In genomic region chr16:2095315-2095853, GRCh38 we compare ENCODE assay signal across 21 cellular contexts. TPM values are rescaled to one million over a fixed set of nuclear protein-coding genes. Genes with fewer than 3 reads are reported as not detected.
A peak's percentile ranks its signal among the peaks of the same experiment; 100 is the strongest.
DNase-seq lines count a peak whose midpoint lies in the region; FAIRE-seq and TF ChIP-seq lines count a peak whose summit lies in the region.
"Had no signal": no experiment of that assay in that cellular context is flagged by ENCODE, and none has a peak within 500 bp of the region (broad histone marks: within the 10 kb centered on the region; RNA-seq: fewer than 3 reads in every experiment).

No MANE protein-coding gene starts in this region.

- H3K27me3 Mint-ChIP-seq in activated naive CD8-positive, alpha-beta T cell treated with anti-CD3 and anti-CD28 coated beads for 36 hours, result no peaks in the 10 kb centered on the region
- H3K27me3 Mint-ChIP-seq: activated naive CD8-positive, alpha-beta T cell; CD4-positive, alpha-beta T cell had no signal

- H3K9me3 ChIP-seq in esophagus squamous epithelium (no peaks in the 10 kb centered on the region), small intestine (ENCODE audit: control insufficient read depth, low read depth) (no peaks in the 10 kb centered on the region)
- H3K9me3 ChIP-seq: left ventricle myocardium inferior, mucosa of descending colon, uterus had no signal

- DNase-seq in AG08396 (ENCODE audit: low spot score), result peak; percentile 90
- peak; percentile 74 for DNase-seq in M059J (ENCODE audit: low read depth)
- DNase-seq in astrocyte of the hippocampus (ENCODE audit: low read depth, low spot score), result peak; percentile 80
- DNase-seq in myocyte (ENCODE audit: low read depth), result peak; percentile 36
- no peak for DNase-seq in activated naive CD8-positive, alpha-beta T cell treated with anti-CD3 and anti-CD28 coated beads for 36 hours
- no peak for DNase-seq in DMS153 treated with DMSO at 0.1 percent for 48 hours (lab: John Stamatoyannopoulos, UW; ENCODE audit: unreplicated experiment)
- no peak for DNase-seq in esophagus squamous epithelium (lab: John Stamatoyannopoulos, UW)
- DNase-seq in small intestine, result no peak
- DNase-seq: activated CD4-positive, CD25-positive, alpha-beta regulatory T cell treated with anti-CD3 and anti-CD28 coated beads, Interleukin-2, amount 50 U/mL, for 72 hours; CD4-positive, alpha-beta T cell; DMS153; Kasumi-1; left ventricle myocardium inferior; mucosa of descending colon; NCI-H1105 treated with DMSO at 0.1 percent for 48 hours; NCI-H524; stimulated activated CD4-positive, alpha-beta T cell treated with anti-CD3 and anti-CD28 coated beads, Interleukin-4, amount 100 ng/mL, for 4 hours; uterus had no signal

- H3K4me1 ChIP-seq in esophagus squamous epithelium (peaks cover 3 to 32% (median 13%) of the 10 kb centered on the region in 3 donors), small intestine (ENCODE audit: control insufficient read depth in 2 of 2, insufficient read depth in 1 of 2, low read depth in 1 of 2, low read length in 1 of 2) (no peaks in the 10 kb centered on the region)
- H3K4me1 ChIP-seq: uterus had no signal

- no peaks in the 10 kb centered on the region for H3K9me3 Mint-ChIP-seq in activated naive CD8-positive, alpha-beta T cell treated with anti-CD3 and anti-CD28 coated beads for 36 hours
- H3K9me3 Mint-ChIP-seq: CD4-positive, alpha-beta T cell; neural progenitor cell; T-helper 2 cell treated with Interferon-gamma antibody and Interleukin-4, amounts not matched to agents 5 μg/mL and 100 μg/mL, for 36 hours had no signal

- no peaks in the 10 kb centered on the region for H3K36me3 Mint-ChIP-seq in activated naive CD8-positive, alpha-beta T cell treated with anti-CD3 and anti-CD28 coated beads for 36 hours
- H3K36me3 Mint-ChIP-seq: activated naive CD8-positive, alpha-beta T cell had no signal

- H3K4me3 ChIP-seq in esophagus squamous epithelium (no peak overlapping the region), small intestine (ENCODE audit: low read depth in 1 of 2, low read length in 2 of 2) (no peak overlapping the region)
- H3K4me3 ChIP-seq: left ventricle myocardium inferior, mucosa of descending colon, neural progenitor cell, uterus had no signal

- 72 to 87% methylated on average over 25 to 26 of the region's 26 CpGs for WGBS in esophagus squamous epithelium, 2 donors
- WGBS in small intestine, 3 donors, result 93 to 96% (median 95%) methylated on average over 26 of the region's 26 CpGs

- H3K27ac Mint-ChIP-seq in activated naive CD8-positive, alpha-beta T cell treated with anti-CD3 and anti-CD28 coated beads for 36 hours, result no peak overlapping the region
- H3K27ac Mint-ChIP-seq: activated naive CD8-positive, alpha-beta T cell; CD4-positive, alpha-beta T cell; neural progenitor cell; T-helper 2 cell treated with Interferon-gamma antibody and Interleukin-4, amounts not matched to agents 5 μg/mL and 100 μg/mL, for 36 hours had no signal

- no peaks in the 10 kb centered on the region for H3K4me1 Mint-ChIP-seq in activated naive CD8-positive, alpha-beta T cell treated with anti-CD3 and anti-CD28 coated beads for 36 hours

- H3K27ac ChIP-seq in esophagus squamous epithelium (no peak overlapping the region), small intestine (ENCODE audit: low read depth in 1 of 2, low read length in 1 of 2) (no peak overlapping the region)
- H3K27ac ChIP-seq: left ventricle myocardium inferior, neural progenitor cell, uterus had no signal

- no peak for TF ChIP-seq POLR2A in esophagus squamous epithelium (IDR thresholded peaks at IDR 0.05)

- no peak overlapping the region for H3K4me3 Mint-ChIP-seq in activated naive CD8-positive, alpha-beta T cell treated with anti-CD3 and anti-CD28 coated beads for 36 hours
- H3K4me3 Mint-ChIP-seq: activated naive CD8-positive, alpha-beta T cell; CD4-positive, alpha-beta T cell; neural progenitor cell; T-helper 2 cell treated with Interferon-gamma antibody and Interleukin-4, amounts not matched to agents 5 μg/mL and 100 μg/mL, for 36 hours had no signal

- peaks cover 41 to 95% (median 43%) of the 10 kb centered on the region in 3 donors for H3K36me3 ChIP-seq in esophagus squamous epithelium
- peaks cover 4 to 15% of the 10 kb centered on the region in 2 donors for H3K36me3 ChIP-seq in small intestine (ENCODE audit: control insufficient read depth in 2 of 2, insufficient read depth in 2 of 2, low read length in 2 of 2)
- H3K36me3 ChIP-seq: neural progenitor cell, uterus had no signal

- H3K27me3 ChIP-seq in esophagus squamous epithelium (no peaks in the 10 kb centered on the region), small intestine (ENCODE audit: control insufficient read depth in 2 of 2, insufficient read depth in 2 of 2, low read length in 2 of 2) (no peaks in the 10 kb centered on the region)
- H3K27me3 ChIP-seq: neural progenitor cell, uterus had no signal

- no peak for FAIRE-seq in small intestine (lab: Jason Lieb, UNC)

- no peak for TF ChIP-seq CTCF in esophagus squamous epithelium (IDR thresholded peaks at IDR 0.05)

- intact Hi-C loops in esophagus squamous epithelium (cut with DNase I), result no loop called here

RNA-seq across cellular contexts. Expression of gene PKD1, which starts 40.3 kb away (rescaled TPM):
- total RNA-seq in M059J (2014; rRNA removed; shearing (Covaris generic)), result 12.9 and 56.0 TPM in 2 replicates
- 180 and 198 TPM in 2 replicates for total RNA-seq in myocyte
- polyA plus RNA-seq in myocyte (2012), result 142 TPM
- total RNA-seq in activated naive CD8-positive, alpha-beta T cell treated with anti-CD3 and anti-CD28 coated beads for 36 hours, result 10 to 100 TPM; 52.6 to 54.5 TPM
- 100 to 1,000 TPM in 1 of 4 donors, 10 to 100 TPM in 3; 34.1 to 123 (median 64.1) TPM for total RNA-seq in esophagus squamous epithelium
- polyA plus RNA-seq in small intestine, result 10 to 100 TPM; 10.5 to 41.2 (median 12.2) TPM

RNA-seq across cellular contexts. Expression of gene TSC2, which starts 47.6 kb away (rescaled TPM):
- 29.7 and 31.2 TPM in 2 replicates for total RNA-seq in M059J (2014; rRNA removed; shearing (Covaris generic))
- total RNA-seq in myocyte (49.6 and 81.9 TPM in 2 replicates), esophagus squamous epithelium (10 to 100 TPM; 22.8 to 79.7 (median 41.2) TPM)
- 88.1 TPM for polyA plus RNA-seq in myocyte (2012)
- total RNA-seq in activated naive CD8-positive, alpha-beta T cell treated with anti-CD3 and anti-CD28 coated beads for 36 hours, result 10 to 100 TPM; 52.3 to 57.5 TPM
- 10 to 100 TPM; 35.1 to 73.1 (median 47.0) TPM for polyA plus RNA-seq in small intestine

RNA-seq across cellular contexts. Expression of gene NTHL1, which starts 47.8 kb away (rescaled TPM):
- total RNA-seq in M059J (2014; rRNA removed; shearing (Covaris generic)), result 22.7 and 35.6 TPM in 2 replicates
- total RNA-seq in myocyte (17.3 and 25.7 TPM in 2 replicates), esophagus squamous epithelium (10 to 100 TPM in 2 of 4 donors, 1 to 10 TPM in 2; 7.8 to 26.0 (median 10.0) TPM)
- polyA plus RNA-seq in myocyte (2012), result 15.4 TPM
- 10 to 100 TPM; 30.6 to 32.0 TPM for total RNA-seq in activated naive CD8-positive, alpha-beta T cell treated with anti-CD3 and anti-CD28 coated beads for 36 hours
- polyA plus RNA-seq in small intestine, result 10 to 100 TPM; 13.0 to 27.6 (median 22.2) TPM

RNA-seq across cellular contexts. Expression of gene RAB26, which starts 53.0 kb away (rescaled TPM):
- total RNA-seq in M059J (2014; rRNA removed; shearing (Covaris generic)), result 2.1 and 3.8 TPM in 2 replicates
- 0.91 and 1.9 TPM in 2 replicates for total RNA-seq in myocyte
- 1.6 TPM for polyA plus RNA-seq in myocyte (2012)
- total RNA-seq in activated naive CD8-positive, alpha-beta T cell treated with anti-CD3 and anti-CD28 coated beads for 36 hours, result under 1 TPM; 0.26 to 0.35 TPM
- total RNA-seq in esophagus squamous epithelium, result 1 to 10 TPM in 2 of 4 donors, under 1 TPM in 2; 0.26 to 4.2 (median 0.99) TPM
- polyA plus RNA-seq in small intestine, result 10 to 100 TPM; 11.9 to 31.9 (median 28.0) TPM
- total RNA-seq: CD4-positive, alpha-beta T cell had no signal

Comparison
In these comparisons a context has a peak if more than half of its experiments do, and no peak if none do; other contexts are left out.
1. DNase-seq: peak in AG08396 (single experiment), M059J (single experiment), astrocyte of the hippocampus (single experiment) and myocyte (single experiment); none in activated naive CD8-positive, alpha-beta T cell treated with anti-CD3 and anti-CD28 coated beads for 36 hours (single experiment), DMS153 treated with DMSO at 0.1 percent for 48 hours (single experiment), esophagus squamous epithelium (single experiment) and small intestine (single experiment).